Comparison of ENCODE assay signal across 10 cellular contexts in the genomic region with DNA sequence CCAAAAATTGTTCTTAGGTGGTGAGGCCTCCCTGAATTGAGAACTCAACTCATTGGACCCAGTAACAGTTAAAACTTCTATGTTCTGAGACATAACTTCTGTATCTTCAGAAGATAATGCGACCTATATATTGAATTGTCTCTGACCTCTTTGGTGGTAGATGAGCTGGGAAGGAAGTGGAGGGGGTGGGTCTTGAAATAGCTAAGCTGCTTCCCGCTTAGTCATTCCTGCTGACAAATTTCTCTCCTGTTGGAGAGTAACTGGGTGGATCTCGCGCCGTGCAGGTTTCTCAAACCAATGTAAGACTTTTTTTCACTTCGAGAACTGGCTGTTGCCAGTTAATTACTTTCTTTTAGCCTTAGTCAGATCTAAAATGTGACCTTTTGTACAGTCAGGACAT.
DNase-seq lines count a peak whose midpoint lies in the region; ATAC-seq and TF ChIP-seq lines count a peak whose summit lies in the region.
"Had no signal": no experiment of that assay in that cellular context is flagged by ENCODE, and none has a peak within 500 bp of the region (broad histone marks: within the 10 kb centered on the region; RNA-seq: fewer than 3 reads in every experiment).

No MANE protein-coding gene starts in this region.

- no peak overlapping the region for H3K4me3 Mint-ChIP-seq in HFFc6
- H3K4me3 Mint-ChIP-seq in activated CD4-positive, alpha-beta memory T cell treated with anti-CD3 and anti-CD28 coated beads, Interleukin-2, amount 10 ng/mL, durations not matched to agents 7 days and 5 days = no peak overlapping the region

- peaks cover 33% of the 10 kb centered on the region for H3K4me1 Mint-ChIP-seq in HFFc6 (ENCODE audit: low read depth)
- peaks cover 24% of the 10 kb centered on the region for H3K4me1 Mint-ChIP-seq in activated CD4-positive, alpha-beta memory T cell treated with anti-CD3 and anti-CD28 coated beads, Interleukin-2, amount 10 ng/mL, durations not matched to agents 7 days and 5 days

- peaks cover 28% of the 10 kb centered on the region for H3K36me3 Mint-ChIP-seq in HFFc6 (ENCODE audit: low read depth)
- peaks cover 32% of the 10 kb centered on the region for H3K36me3 Mint-ChIP-seq in activated CD4-positive, alpha-beta memory T cell treated with anti-CD3 and anti-CD28 coated beads, Interleukin-2, amount 10 ng/mL, durations not matched to agents 7 days and 5 days (ENCODE audit: low read depth)

- CTCF ChIA-PET in activated CD4-positive, alpha-beta memory T cell treated with anti-CD3 and anti-CD28 coated beads, Interleukin-2, amount 10 ng/mL, durations not matched to agents 7 days and 5 days (lab: Charles Lee) = no interaction called here

- POLR2A ChIA-PET in activated CD4-positive, alpha-beta memory T cell treated with anti-CD3 and anti-CD28 coated beads, Interleukin-2, amount 10 ng/mL, durations not matched to agents 7 days and 5 days (lab: Charles Lee) = no interaction called here

- ATAC-seq in omental fat pad (ENCODE audit: low FRiP score) = no peak
- no peak for ATAC-seq in left colon

- no peaks in the 10 kb centered on the region for H3K9me3 Mint-ChIP-seq in HFFc6
- no peaks in the 10 kb centered on the region for H3K9me3 Mint-ChIP-seq in activated CD4-positive, alpha-beta memory T cell treated with anti-CD3 and anti-CD28 coated beads, Interleukin-2, amount 10 ng/mL, durations not matched to agents 7 days and 5 days

- intact Hi-C loops in left colon (cut with DNase I, micrococcal nuclease) = no loop called here

- peak overlapping the region; percentile 50 for H3K27ac Mint-ChIP-seq in HFFc6
- H3K27ac Mint-ChIP-seq in activated CD4-positive, alpha-beta memory T cell treated with anti-CD3 and anti-CD28 coated beads, Interleukin-2, amount 10 ng/mL, durations not matched to agents 7 days and 5 days = peak overlapping the region; percentile 4

- TF ChIP-seq CTCF in HFFc6 (IDR thresholded peaks at IDR 0.05) (no peak), omental fat pad (IDR thresholded peaks at IDR 0.05) (no peak)

- DNase-seq in Daoy (ENCODE audit: low read depth) = peak; percentile 83
- peak; percentile 4 for DNase-seq in HFFc6
- DNase-seq in activated CD4-positive, alpha-beta memory T cell treated with anti-CD3 and anti-CD28 coated beads, Interleukin-2, amount 10 ng/mL, durations not matched to agents 7 days and 5 days = peak; percentile 28
- peak; percentile 36 for DNase-seq in inferior parietal cortex (ENCODE audit: extremely low spot score)
- DNase-seq in omental fat pad (ENCODE audit: low spot score) = no peak
- no peak for DNase-seq in left colon
- no peak for DNase-seq in NCI-H146 treated with DMSO at 0.1 percent for 48 hours (lab: John Stamatoyannopoulos, UW; ENCODE audit: unreplicated experiment)
- DNase-seq in NOMO-1 (lab: John Stamatoyannopoulos, UW; ENCODE audit: unreplicated experiment in 2 of 2) = no peak
- DNase-seq: activated effector memory CD4-positive, alpha-beta T cell treated with anti-CD3 and anti-CD28 coated beads, Interleukin-2, amount 50 U/mL, for 16 hours; heart right ventricle had no signal

- no peaks in the 10 kb centered on the region for H3K27me3 Mint-ChIP-seq in HFFc6 (ENCODE audit: insufficient read depth)
- no peaks in the 10 kb centered on the region for H3K27me3 Mint-ChIP-seq in activated CD4-positive, alpha-beta memory T cell treated with anti-CD3 and anti-CD28 coated beads, Interleukin-2, amount 10 ng/mL, durations not matched to agents 7 days and 5 days

Comparison
In these comparisons a context has a peak if more than half of its experiments do, and no peak if none do; other contexts are left out.
1. DNase-seq: peak in Daoy (single experiment), HFFc6 (single experiment), activated CD4-positive, alpha-beta memory T cell treated with anti-CD3 and anti-CD28 coated beads, Interleukin-2, amount 10 ng/mL, durations not matched to agents 7 days and 5 days (single experiment) and inferior parietal cortex (single experiment); none in omental fat pad (single experiment), left colon (0 of 2), NCI-H146 treated with DMSO at 0.1 percent for 48 hours (single experiment) and NOMO-1 (0 of 2).